ENCODE assay signal across 1 cellular context in the genomic region with DNA sequence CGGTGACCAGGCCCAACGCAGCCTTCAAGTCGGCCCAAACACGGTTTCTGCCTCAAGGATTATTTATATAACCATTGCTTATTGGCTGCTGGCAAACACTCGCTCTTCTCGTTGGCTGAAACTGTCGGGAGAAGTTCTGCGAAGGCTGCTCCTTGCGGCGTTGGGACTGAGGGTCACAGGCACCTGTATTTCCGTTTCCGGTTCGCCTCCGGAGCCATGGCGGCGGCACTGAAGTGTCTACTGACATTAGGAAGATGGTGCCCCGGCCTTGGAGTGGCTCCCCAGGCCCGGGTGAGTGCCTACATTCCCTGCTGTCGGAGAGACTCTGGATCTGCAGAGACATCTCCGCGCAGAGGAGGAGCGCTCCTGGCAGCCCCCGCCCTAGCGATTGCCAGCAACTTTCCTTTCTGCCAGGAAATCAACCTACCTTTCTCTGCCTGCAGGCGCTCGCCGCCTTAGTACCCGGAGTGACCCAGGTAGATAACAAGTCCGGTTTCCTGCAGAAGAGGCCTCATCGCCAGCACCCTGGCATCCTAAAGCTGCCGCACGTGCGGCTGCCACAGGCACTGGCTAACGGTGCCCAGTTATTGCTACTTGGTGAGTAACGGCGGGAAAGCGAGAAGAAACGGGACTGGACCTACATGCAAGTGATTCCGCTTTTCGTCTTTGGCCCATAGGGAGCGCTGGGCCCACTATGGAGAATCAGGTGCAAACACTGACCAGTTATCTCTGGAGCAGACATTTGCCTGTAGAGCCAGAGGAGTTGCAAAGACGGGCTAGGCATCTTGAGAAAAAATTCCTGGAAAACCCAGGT.
TF ChIP-seq lines count a peak whose summit lies in the region.

A gene with protein sequence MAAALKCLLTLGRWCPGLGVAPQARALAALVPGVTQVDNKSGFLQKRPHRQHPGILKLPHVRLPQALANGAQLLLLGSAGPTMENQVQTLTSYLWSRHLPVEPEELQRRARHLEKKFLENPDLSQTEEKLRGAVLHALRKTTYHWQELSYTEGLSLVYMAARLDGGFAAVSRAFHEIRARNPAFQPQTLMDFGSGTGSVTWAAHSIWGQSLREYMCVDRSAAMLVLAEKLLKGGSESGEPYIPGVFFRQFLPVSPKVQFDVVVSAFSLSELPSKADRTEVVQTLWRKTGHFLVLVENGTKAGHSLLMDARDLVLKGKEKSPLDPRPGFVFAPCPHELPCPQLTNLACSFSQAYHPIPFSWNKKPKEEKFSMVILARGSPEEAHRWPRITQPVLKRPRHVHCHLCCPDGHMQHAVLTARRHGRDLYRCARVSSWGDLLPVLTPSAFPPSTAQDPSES (plus strand): TSS at position 194 of the 814 bp plus-strand sequence. CDS start 23 bp downstream, at position 217.

TF ChIP-seq in HepG2, 621 proteins besides CTCF, POLR2A, EP300 and RAD21 (continued from another document and continues in another):
- TF ChIP-seq, protein P1, sequence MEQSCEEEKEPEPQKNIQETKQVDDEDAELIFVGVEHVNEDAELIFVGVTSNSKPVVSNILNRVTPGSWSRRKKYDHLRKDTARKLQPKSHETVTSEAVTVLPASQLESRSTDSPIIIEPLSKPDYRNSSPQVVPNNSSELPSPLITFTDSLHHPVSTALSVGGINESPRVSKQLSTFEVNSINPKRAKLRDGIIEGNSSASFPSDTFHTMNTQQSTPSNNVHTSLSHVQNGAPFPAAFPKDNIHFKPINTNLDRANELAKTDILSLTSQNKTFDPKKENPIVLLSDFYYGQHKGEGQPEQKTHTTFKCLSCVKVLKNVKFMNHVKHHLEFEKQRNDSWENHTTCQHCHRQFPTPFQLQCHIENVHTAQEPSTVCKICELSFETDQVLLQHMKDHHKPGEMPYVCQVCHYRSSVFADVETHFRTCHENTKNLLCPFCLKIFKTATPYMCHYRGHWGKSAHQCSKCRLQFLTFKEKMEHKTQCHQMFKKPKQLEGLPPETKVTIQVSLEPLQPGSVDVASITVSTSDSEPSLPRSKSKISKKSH (CRISPR knock-in tag; IDR thresholded peaks at IDR 0.05; ENCODE audit: borderline replicate concordance): peak; percentile 85; the same call in 1 of the 2 replicates
- TF ChIP-seq SCMH1 (CRISPR knock-in tag; IDR thresholded peaks at IDR 0.05; ENCODE audit: borderline replicate concordance) (no peak), ZNF33A (CRISPR knock-in tag; IDR thresholded peaks at IDR 0.05; ENCODE audit: borderline replicate concordance) (no peak), ZNF891 (CRISPR knock-in tag; IDR thresholded peaks at IDR 0.05) (peak; percentile 91; the same call in 1 of the 2 replicates), ZNF546 (CRISPR knock-in tag; conservative IDR thresholded peaks at IDR 0.05) (0 out of 2 replicates have a peak, but pooled peaks have one; percentile 68), FOXO4 (CRISPR knock-in tag; conservative IDR thresholded peaks at IDR 0.05) (no peak), DNMT3B (CRISPR knock-in tag; conservative IDR thresholded peaks at IDR 0.05) (0 out of 2 replicates have a peak, but pooled peaks have one; percentile 37), DR1 (CRISPR knock-in tag; IDR thresholded peaks at IDR 0.05) (no peak; the same call in 1 of the 2 replicates), CBX2 (IDR thresholded peaks at IDR 0.05; ENCODE audit: low read depth, low read length) (no peak), CBX2 (CRISPR knock-in tag; IDR thresholded peaks at IDR 0.05; ENCODE audit: low read depth) (0 out of 2 replicates have a peak, but pooled peaks have one; percentile 62), ATF7-NPFF (CRISPR knock-in tag; IDR thresholded peaks at IDR 0.05; ENCODE audit: low read depth) (peak; percentile 83), CC2D1A (CRISPR knock-in tag; IDR thresholded peaks at IDR 0.05) (no peak), CBX5 (CRISPR knock-in tag; IDR thresholded peaks at IDR 0.05; ENCODE audit: borderline replicate concordance) (no peak; the same call in 1 of the 2 replicates), SMC3 (IDR thresholded peaks at IDR 0.05; ENCODE audit: low read length) (peak; percentile 1; the same call in 1 of the 2 replicates), CAMTA2 (CRISPR knock-in tag; IDR thresholded peaks at IDR 0.05; ENCODE audit: borderline replicate concordance) (no peak; the same call in 1 of the 2 replicates), ZBTB1 (CRISPR knock-in tag; IDR thresholded peaks at IDR 0.05; ENCODE audit: borderline replicate concordance) (no peak), ZNF337 (CRISPR knock-in tag; IDR thresholded peaks at IDR 0.05; ENCODE audit: borderline replicate concordance, low read depth) (0 out of 2 replicates have a peak, but pooled peaks have one; percentile 27), FOSL2 (CRISPR knock-in tag; IDR thresholded peaks at IDR 0.05) (peak; percentile 54), SMYD3 (CRISPR knock-in tag; IDR thresholded peaks at IDR 0.05) (0 out of 2 replicates have a peak, but pooled peaks have one; percentile 68), ZNF367 (CRISPR knock-in tag; IDR thresholded peaks at IDR 0.05; ENCODE audit: borderline replicate concordance) (no peak), KDM1A (CRISPR knock-in tag; IDR thresholded peaks at IDR 0.05) (no peak), RBAK (CRISPR knock-in tag; IDR thresholded peaks at IDR 0.05) (no peak), NCOR1 (IDR thresholded peaks at IDR 0.05; ENCODE audit: borderline replicate concordance, low read length) (no peak; the same call in 1 of the 2 replicates), SALL2 (CRISPR knock-in tag; IDR thresholded peaks at IDR 0.05) (no peak; the same call in 1 of the 2 replicates), SRSF1 (optimal IDR thresholded peaks at IDR 0.05; ENCODE audit: low read depth, low read length) (peak; percentile 83), ZNF121 (CRISPR knock-in tag; IDR thresholded peaks at IDR 0.05) (no peak; the same call in 1 of the 2 replicates), NPAS2 (CRISPR knock-in tag; IDR thresholded peaks at IDR 0.05; ENCODE audit: borderline replicate concordance) (no peak), ZNF766 (CRISPR knock-in tag; IDR thresholded peaks at IDR 0.05; ENCODE audit: borderline replicate concordance) (peak; percentile 66; the same call in 1 of the 2 replicates), TIGD3 (CRISPR knock-in tag; IDR thresholded peaks at IDR 0.05; ENCODE audit: borderline replicate concordance) (peak; percentile 74; the same call in 1 of the 2 replicates), ZNF781 (CRISPR knock-in tag; IDR thresholded peaks at IDR 0.05; ENCODE audit: borderline replicate concordance, not compliant biosample characterization) (peak; percentile 93), ZNF224 (CRISPR knock-in tag; IDR thresholded peaks at IDR 0.05) (peak; percentile 12; the same call in 1 of the 2 replicates), TFAP4 (IDR thresholded peaks at IDR 0.05; ENCODE audit: borderline replicate concordance, low read depth) (0 out of 2 replicates have a peak, but pooled peaks have one; percentile 13), TBL1XR1 (IDR thresholded peaks at IDR 0.05; ENCODE audit: borderline replicate concordance, low read length, partially characterized antibody) (no peak), ZSCAN30 (CRISPR knock-in tag; IDR thresholded peaks at IDR 0.05) (no peak), PHF5A (CRISPR knock-in tag; IDR thresholded peaks at IDR 0.05; ENCODE audit: low read depth, unreplicated experiment) (no peak), ZNF720 (CRISPR knock-in tag; IDR thresholded peaks at IDR 0.05) (no peak), CENPT (CRISPR knock-in tag; IDR thresholded peaks at IDR 0.05; ENCODE audit: low read depth) (no peak), SMAD1 (CRISPR knock-in tag; IDR thresholded peaks at IDR 0.05; ENCODE audit: borderline replicate concordance, low read depth) (peak; percentile 90; the same call in 1 of the 2 replicates), BRD4 (CRISPR knock-in tag; IDR thresholded peaks at IDR 0.05) (no peak), ZNF530 (CRISPR knock-in tag; IDR thresholded peaks at IDR 0.05; ENCODE audit: low read depth) (no peak), ZNF569 (CRISPR knock-in tag; IDR thresholded peaks at IDR 0.05; ENCODE audit: borderline replicate concordance) (no peak), HNRNPLL (IDR thresholded peaks at IDR 0.05; ENCODE audit: low read depth, low read length, poor library complexity, severe bottlenecking) (peak; percentile 30), ZC3H13 (CRISPR knock-in tag; IDR thresholded peaks at IDR 0.05) (peak; percentile 77; the same call in 1 of the 2 replicates), ISL2 (CRISPR knock-in tag; IDR thresholded peaks at IDR 0.05) (peak; percentile 66; the same call in 1 of the 2 replicates)
- TF ChIP-seq, protein P2, sequence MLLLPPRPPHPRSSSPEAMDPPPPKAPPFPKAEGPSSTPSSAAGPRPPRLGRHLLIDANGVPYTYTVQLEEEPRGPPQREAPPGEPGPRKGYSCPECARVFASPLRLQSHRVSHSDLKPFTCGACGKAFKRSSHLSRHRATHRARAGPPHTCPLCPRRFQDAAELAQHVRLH (CRISPR knock-in tag; IDR thresholded peaks at IDR 0.05; ENCODE audit: borderline replicate concordance, low read depth): 0 out of 2 replicates have a peak, but pooled peaks have one; percentile 45
- TF ChIP-seq, protein P3, sequence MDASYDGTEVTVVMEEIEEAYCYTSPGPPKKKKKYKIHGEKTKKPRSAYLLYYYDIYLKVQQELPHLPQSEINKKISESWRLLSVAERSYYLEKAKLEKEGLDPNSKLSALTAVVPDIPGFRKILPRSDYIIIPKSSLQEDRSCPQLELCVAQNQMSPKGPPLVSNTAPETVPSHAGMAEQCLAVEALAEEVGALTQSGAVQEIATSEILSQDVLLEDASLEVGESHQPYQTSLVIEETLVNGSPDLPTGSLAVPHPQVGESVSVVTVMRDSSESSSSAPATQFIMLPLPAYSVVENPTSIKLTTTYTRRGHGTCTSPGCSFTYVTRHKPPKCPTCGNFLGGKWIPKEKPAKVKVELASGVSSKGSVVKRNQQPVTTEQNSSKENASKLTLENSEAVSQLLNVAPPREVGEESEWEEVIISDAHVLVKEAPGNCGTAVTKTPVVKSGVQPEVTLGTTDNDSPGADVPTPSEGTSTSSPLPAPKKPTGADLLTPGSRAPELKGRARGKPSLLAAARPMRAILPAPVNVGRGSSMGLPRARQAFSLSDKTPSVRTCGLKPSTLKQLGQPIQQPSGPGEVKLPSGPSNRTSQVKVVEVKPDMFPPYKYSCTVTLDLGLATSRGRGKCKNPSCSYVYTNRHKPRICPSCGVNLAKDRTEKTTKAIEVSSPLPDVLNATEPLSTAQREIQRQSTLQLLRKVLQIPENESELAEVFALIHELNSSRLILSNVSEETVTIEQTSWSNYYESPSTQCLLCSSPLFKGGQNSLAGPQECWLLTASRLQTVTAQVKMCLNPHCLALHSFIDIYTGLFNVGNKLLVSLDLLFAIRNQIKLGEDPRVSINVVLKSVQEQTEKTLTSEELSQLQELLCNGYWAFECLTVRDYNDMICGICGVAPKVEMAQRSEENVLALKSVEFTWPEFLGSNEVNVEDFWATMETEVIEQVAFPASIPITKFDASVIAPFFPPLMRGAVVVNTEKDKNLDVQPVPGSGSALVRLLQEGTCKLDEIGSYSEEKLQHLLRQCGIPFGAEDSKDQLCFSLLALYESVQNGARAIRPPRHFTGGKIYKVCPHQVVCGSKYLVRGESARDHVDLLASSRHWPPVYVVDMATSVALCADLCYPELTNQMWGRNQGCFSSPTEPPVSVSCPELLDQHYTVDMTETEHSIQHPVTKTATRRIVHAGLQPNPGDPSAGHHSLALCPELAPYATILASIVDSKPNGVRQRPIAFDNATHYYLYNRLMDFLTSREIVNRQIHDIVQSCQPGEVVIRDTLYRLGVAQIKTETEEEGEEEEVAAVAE (CRISPR knock-in tag; IDR thresholded peaks at IDR 0.05; ENCODE audit: borderline replicate concordance): peak; percentile 99
- TF ChIP-seq, protein P4, sequence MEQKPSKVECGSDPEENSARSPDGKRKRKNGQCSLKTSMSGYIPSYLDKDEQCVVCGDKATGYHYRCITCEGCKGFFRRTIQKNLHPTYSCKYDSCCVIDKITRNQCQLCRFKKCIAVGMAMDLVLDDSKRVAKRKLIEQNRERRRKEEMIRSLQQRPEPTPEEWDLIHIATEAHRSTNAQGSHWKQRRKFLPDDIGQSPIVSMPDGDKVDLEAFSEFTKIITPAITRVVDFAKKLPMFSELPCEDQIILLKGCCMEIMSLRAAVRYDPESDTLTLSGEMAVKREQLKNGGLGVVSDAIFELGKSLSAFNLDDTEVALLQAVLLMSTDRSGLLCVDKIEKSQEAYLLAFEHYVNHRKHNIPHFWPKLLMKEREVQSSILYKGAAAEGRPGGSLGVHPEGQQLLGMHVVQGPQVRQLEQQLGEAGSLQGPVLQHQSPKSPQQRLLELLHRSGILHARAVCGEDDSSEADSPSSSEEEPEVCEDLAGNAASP (CRISPR knock-in tag; IDR thresholded peaks at IDR 0.05; ENCODE audit: borderline replicate concordance): no peak
